8 cellular contexts compared by ENCODE assay signal in genomic region chr7:135281363-135281949, GRCh38. TPM values are rescaled to one million over a fixed set of nuclear protein-coding genes. Genes with fewer than 3 reads are reported as not detected.
DNase-seq lines count a peak whose midpoint lies in the region; ATAC-seq and TF ChIP-seq lines count a peak whose summit lies in the region.

No MANE protein-coding gene starts in this region.

- no peaks in the 10 kb centered on the region for H3K36me3 ChIP-seq in cardiac muscle cell

- H3K4me3 ChIP-seq in cardiac muscle cell: no peak overlapping the region

- no peaks in the 10 kb centered on the region for H3K36me3 Mint-ChIP-seq in activated naive CD4-positive, alpha-beta T cell treated with anti-CD3 and anti-CD28 coated beads, Interleukin-2, amount 50 U/mL, for 72 hours

- H3K27ac Mint-ChIP-seq in activated naive CD4-positive, alpha-beta T cell treated with anti-CD3 and anti-CD28 coated beads, Interleukin-2, amount 50 U/mL, for 72 hours: no peak overlapping the region

- ATAC-seq in HG02610 (IDR thresholded peaks at IDR 0.05; ENCODE audit: unreplicated experiment) (peak; percentile 95), SK-N-SH treated with all-trans-retinoic acid at 6 μM for 48 hours (peak; percentile 99)
- ATAC-seq in activated naive CD4-positive, alpha-beta T cell treated with anti-CD3 and anti-CD28 coated beads, Interleukin-2, amount 50 U/mL, for 72 hours: peak; percentile 97

- H3K27me3 ChIP-seq in cardiac muscle cell: no peaks in the 10 kb centered on the region

- DNase-seq in NCI-H1092 treated with DMSO at 0.1 percent for 48 hours (lab: John Stamatoyannopoulos, UW) (peak; percentile 84), cardiac muscle cell (ENCODE audit: low read depth in 1 of 2, low spot score in 1 of 2) (peak; percentile 88 to 93), putamen (ENCODE audit: low spot score) (peak; percentile 87), 8988T (no peak)
- peak; percentile 67 to 79 for DNase-seq in activated naive CD4-positive, alpha-beta T cell treated with anti-CD3 and anti-CD28 coated beads, Interleukin-2, amount 50 U/mL, for 72 hours (ENCODE audit: low spot score in 2 of 2)

- H3K9me3 Mint-ChIP-seq in activated naive CD4-positive, alpha-beta T cell treated with anti-CD3 and anti-CD28 coated beads, Interleukin-2, amount 50 U/mL, for 72 hours: no peaks in the 10 kb centered on the region

- TF ChIP-seq CTCF in GM12872 (IDR thresholded peaks at IDR 0.05; ENCODE audit: insufficient read depth, low read depth, low read length) (peak; percentile 90), cardiac muscle cell (IDR thresholded peaks at IDR 0.05; ENCODE audit: low read depth, low read length) (peak; percentile 95)

- no peak overlapping the region for H3K27ac ChIP-seq in cardiac muscle cell

- no peaks in the 10 kb centered on the region for H3K9me3 ChIP-seq in cardiac muscle cell (ENCODE audit: low read depth)

- H3K4me1 ChIP-seq in cardiac muscle cell (ENCODE audit: low read depth): no peaks in the 10 kb centered on the region

TF ChIP-seq in SK-N-SH treated with all-trans-retinoic acid at 6 μM for 48 hours, 23 proteins besides CTCF, POLR2A, EP300 and RAD21:
- no peak for TF ChIP-seq PATZ1 (CRISPR knock-in tag; IDR thresholded peaks at IDR 0.05; ENCODE audit: borderline replicate concordance)
- 0 out of 2 replicates have a peak, but pooled peaks have one; percentile 38 for TF ChIP-seq TSHZ2 (CRISPR knock-in tag; IDR thresholded peaks at IDR 0.05)
- no peak for TF ChIP-seq ZC3H10 (CRISPR knock-in tag; IDR thresholded peaks at IDR 0.05)
- TF ChIP-seq CSDC2 (CRISPR knock-in tag; IDR thresholded peaks at IDR 0.05): no peak
- TF ChIP-seq ESRRG (CRISPR knock-in tag; IDR thresholded peaks at IDR 0.05): no peak
- no peak for TF ChIP-seq GLIS3 (CRISPR knock-in tag; IDR thresholded peaks at IDR 0.05)
TF ChIP-seq in SK-N-SH treated with all-trans-retinoic acid at 6 μM for 48 hours: peak in this region for 1.

RNA-seq across cellular contexts. Expression of gene STRA8, which starts 47.8 kb away (rescaled TPM):
- not detected for total RNA-seq in activated naive CD4-positive, alpha-beta T cell treated with anti-CD3 and anti-CD28 coated beads, Interleukin-2, amount 50 U/mL, for 72 hours
- total RNA-seq in cardiac muscle cell: not detected in 2 replicates
- not detected in 2 replicates for polyA plus RNA-seq in cardiac muscle cell
